25 cellular contexts compared by ENCODE assay signal in genomic region chr7:80890391-80890790, GRCh38. TPM values are rescaled to one million over a fixed set of nuclear protein-coding genes. Genes with fewer than 3 reads are reported as not detected.
DNase-seq lines count a peak whose midpoint lies in the region; ATAC-seq and TF ChIP-seq lines count a peak whose summit lies in the region.
"Had no signal": no experiment of that assay in that cellular context is flagged by ENCODE, and none has a peak within 500 bp of the region (broad histone marks: within the 10 kb centered on the region; RNA-seq: fewer than 3 reads in every experiment).

No MANE protein-coding gene starts in this region.

- no peak overlapping the region for H2BK12ac ChIP-seq in mesenchymal stem cell (ENCODE audit: low read length in 2 of 2)

- no CpG with 5 or more reads among the region's 2 CpGs for WGBS in mesenchymal stem cell

- ATAC-seq in upper lobe of right lung (no peak), GM21423 (IDR thresholded peaks at IDR 0.05; ENCODE audit: unreplicated experiment) (no peak), GM18909 (IDR thresholded peaks at IDR 0.05; ENCODE audit: poor library complexity, unreplicated experiment) (no peak), HG03039 (IDR thresholded peaks at IDR 0.05; ENCODE audit: unreplicated experiment) (no peak)
- ATAC-seq: activated CD4-positive, CD25-positive, alpha-beta regulatory T cell treated with anti-CD3 and anti-CD28 coated beads, Interleukin-2, amount 50 U/mL, for 24 hours; natural killer cell had no signal

- H3K4me3 ChIP-seq in MM.1S (ENCODE audit: low read length) (no peak overlapping the region), mesenchymal stem cell (ENCODE audit: insufficient read depth in 1 of 2, low read depth in 1 of 2, low read length in 2 of 2) (no peak overlapping the region), upper lobe of right lung (no peak overlapping the region)
- H3K4me3 ChIP-seq: ovary, PC-9 had no signal

- no peak overlapping the region for H3K4me2 ChIP-seq in MM.1S (ENCODE audit: low read depth, low read length)
- H3K4me2 ChIP-seq in mesenchymal stem cell (ENCODE audit: low read length, poor library complexity, severe bottlenecking): no peak overlapping the region
- H3K4me2 ChIP-seq: PC-9 had no signal

- H3K4me1 ChIP-seq in MM.1S (ENCODE audit: low read length) (no peaks in the 10 kb centered on the region), mesenchymal stem cell (ENCODE audit: control insufficient read depth, insufficient read depth, low read depth, low read length) (peaks cover 3% of the 10 kb centered on the region), upper lobe of right lung (peaks cover 6% of the 10 kb centered on the region)

- H4K8ac ChIP-seq in mesenchymal stem cell (ENCODE audit: low read length): no peak overlapping the region

- H2AK5ac ChIP-seq in mesenchymal stem cell (ENCODE audit: low read length, severe bottlenecking): no peak overlapping the region

- no peak overlapping the region for H3K18ac ChIP-seq in mesenchymal stem cell (ENCODE audit: low read depth in 1 of 2, low read length in 2 of 2)

- no peaks in the 10 kb centered on the region for H3K9me2 ChIP-seq in MM.1S (replicated peaks; ENCODE audit: insufficient read depth, low read length)

- H3K9me3 ChIP-seq in MM.1S (replicated peaks; ENCODE audit: insufficient read depth, low read length) (no peaks in the 10 kb centered on the region), mesenchymal stem cell (ENCODE audit: control insufficient read depth, low read length) (no peaks in the 10 kb centered on the region), upper lobe of right lung (no peaks in the 10 kb centered on the region)
- H3K9me3 ChIP-seq: ovary had no signal

- no peak overlapping the region for H3K4ac ChIP-seq in mesenchymal stem cell (ENCODE audit: low read depth in 1 of 2, low read length in 2 of 2)

- no peaks in the 10 kb centered on the region for H4K20me1 ChIP-seq in MM.1S (ENCODE audit: insufficient read depth, low read length)

- H3K79me1 ChIP-seq in mesenchymal stem cell (replicated peaks; ENCODE audit: low read length, poor library complexity, severe bottlenecking): peaks cover 5% of the 10 kb centered on the region

- intact Hi-C loops in upper lobe of right lung (cut with DNase I): no loop called here

- DNase-seq in MM.1S (peak; percentile 16), amniotic epithelial cell (ENCODE audit: low read depth) (peak; percentile 21), mesenchymal stem cell (peak; percentile 11), upper lobe of right lung (no peak)
- DNase-seq: activated CD4-positive, alpha-beta memory T cell treated with anti-CD3 and anti-CD28 coated beads for 36 hours; activated CD8-positive, alpha-beta memory T cell treated with anti-CD3 and anti-CD28 coated beads, Interleukin-2, amount 50 U/mL, for 48 hours; activated naive CD4-positive, alpha-beta T cell treated with anti-CD3 and anti-CD28 coated beads, Interleukin-2, amount 50 U/mL, for 16 hours; CD4-positive, alpha-beta T cell; effector memory CD4-positive, alpha-beta T cell; erythroblast; foreskin melanocyte; H7; natural killer cell; NCI-H1092 treated with DMSO at 0.1 percent for 48 hours; NCI-H187; NCI-H2171; NCI-H510A; ovary; PC-9; stimulated activated CD4-positive, alpha-beta T cell treated with anti-CD3 and anti-CD28 coated beads, Interleukin-2, amount 100 ng/mL, for 48 hours; T-helper 1 cell had no signal

- no peak overlapping the region for H3K27ac ChIP-seq in MM.1S (ENCODE audit: low read length)
- H3K27ac ChIP-seq in mesenchymal stem cell (ENCODE audit: low read length, poor library complexity, severe bottlenecking): no peak overlapping the region
- peak overlapping the region; percentile 7 for H3K27ac ChIP-seq in upper lobe of right lung
- H3K27ac ChIP-seq: PC-9 had no signal

- no peak overlapping the region for H4K91ac ChIP-seq in mesenchymal stem cell (ENCODE audit: low read length)

- TF ChIP-seq CTCF in MM.1S (IDR thresholded peaks at IDR 0.05; ENCODE audit: low read length) (no peak), upper lobe of right lung (IDR thresholded peaks at IDR 0.05) (no peak)

- H2BK120ac ChIP-seq in mesenchymal stem cell (ENCODE audit: low read depth, low read length): no peak overlapping the region

- no peak overlapping the region for H2BK15ac ChIP-seq in mesenchymal stem cell (ENCODE audit: low read depth, poor library complexity, severe bottlenecking)

- no peak overlapping the region for H3K23ac ChIP-seq in mesenchymal stem cell (ENCODE audit: low read length in 2 of 2)

- no peak overlapping the region for H2BK5ac ChIP-seq in mesenchymal stem cell (ENCODE audit: low read depth, low read length, poor library complexity, severe bottlenecking)

- H3K9ac ChIP-seq in MM.1S (ENCODE audit: low read length): no peak overlapping the region
- H3K9ac ChIP-seq in mesenchymal stem cell (ENCODE audit: low read length): peak overlapping the region; percentile 46

- H2AFZ ChIP-seq in MM.1S (ENCODE audit: low read length) (no peak overlapping the region), mesenchymal stem cell (ENCODE audit: low read depth, low read length) (no peak overlapping the region)
- H2AFZ ChIP-seq: PC-9 had no signal

- H3K36me3 ChIP-seq in MM.1S (replicated peaks; ENCODE audit: insufficient read depth, low read length): no peaks in the 10 kb centered on the region
- peaks cover 7 to 80% of the 10 kb centered on the region in 2 experiments for H3K36me3 ChIP-seq in mesenchymal stem cell (ENCODE audit: control insufficient read depth in 1 of 2, insufficient read depth in 2 of 2, low read depth in 1 of 2, low read length in 2 of 2)
- H3K36me3 ChIP-seq in upper lobe of right lung: no peaks in the 10 kb centered on the region
- H3K36me3 ChIP-seq: ovary had no signal

- H3F3A ChIP-seq in MM.1S (ENCODE audit: insufficient read depth, low read length): no peaks in the 10 kb centered on the region

- H3K27me3 ChIP-seq in MM.1S (replicated peaks; ENCODE audit: insufficient read depth, low read length): no peaks in the 10 kb centered on the region
- no peaks in the 10 kb centered on the region for H3K27me3 ChIP-seq in mesenchymal stem cell (ENCODE audit: control insufficient read depth in 1 of 2, insufficient read depth in 1 of 2, low read length in 2 of 2)
- no peaks in the 10 kb centered on the region for H3K27me3 ChIP-seq in upper lobe of right lung
- H3K27me3 ChIP-seq: ovary had no signal

- H3K79me2 ChIP-seq in MM.1S (ENCODE audit: low read length): no peaks in the 10 kb centered on the region

- H3K14ac ChIP-seq in mesenchymal stem cell (ENCODE audit: low read length in 2 of 2): no peak overlapping the region

RNA-seq across cellular contexts. Expression of gene SEMA3C, which starts 28.5 kb away (rescaled TPM):
- polyA plus RNA-seq in mesenchymal stem cell (2013, experiment 1 of 2): 15.0 TPM
- 14.3 TPM for polyA plus RNA-seq in mesenchymal stem cell (2013, experiment 2 of 2)
- total RNA-seq in upper lobe of right lung: 37.2 TPM
- total RNA-seq: activated CD4-positive, alpha-beta memory T cell treated with anti-CD3 and anti-CD28 coated beads for 36 hours had no signal
